ENCODE assay signal across 1 cellular context in genomic region chr5:112535339-112535738, GRCh38.
TF ChIP-seq lines count a peak whose summit lies in the region.

No MANE protein-coding gene starts in this region.

TF ChIP-seq in K562, 482 proteins besides CTCF, POLR2A, EP300 and RAD21 (continued from another document):
- TF ChIP-seq CTBP1 (IDR thresholded peaks at IDR 0.05; ENCODE audit: borderline replicate concordance) (peak; percentile 21; the same call in 1 of the 2 replicates), MECOM (CRISPR knock-in tag; IDR thresholded peaks at IDR 0.05) (0 out of 2 replicates have a peak, but pooled peaks have one; percentile 17), HNRNPLL (IDR thresholded peaks at IDR 0.05; ENCODE audit: low read depth, low read length, poor library complexity, severe bottlenecking) (no peak), ELK1 (CRISPR knock-in tag; IDR thresholded peaks at IDR 0.05) (no peak), TAL1 (IDR thresholded peaks at IDR 0.05) (no peak), ZNF184 (CRISPR knock-in tag; IDR thresholded peaks at IDR 0.05) (no peak), CEBPG (CRISPR knock-in tag; IDR thresholded peaks at IDR 0.05) (no peak), CEBPG (tag; conservative IDR thresholded peaks at IDR 0.05 in 1 of 2, IDR thresholded peaks at IDR 0.05 in 1 of 2) (no peak), BRCA1 (IDR thresholded peaks at IDR 0.05) (no peak), BRCA1 (CRISPR knock-in tag; IDR thresholded peaks at IDR 0.05) (no peak)
